Comparison of ENCODE assay signal across 1 cellular context in the genomic region with DNA sequence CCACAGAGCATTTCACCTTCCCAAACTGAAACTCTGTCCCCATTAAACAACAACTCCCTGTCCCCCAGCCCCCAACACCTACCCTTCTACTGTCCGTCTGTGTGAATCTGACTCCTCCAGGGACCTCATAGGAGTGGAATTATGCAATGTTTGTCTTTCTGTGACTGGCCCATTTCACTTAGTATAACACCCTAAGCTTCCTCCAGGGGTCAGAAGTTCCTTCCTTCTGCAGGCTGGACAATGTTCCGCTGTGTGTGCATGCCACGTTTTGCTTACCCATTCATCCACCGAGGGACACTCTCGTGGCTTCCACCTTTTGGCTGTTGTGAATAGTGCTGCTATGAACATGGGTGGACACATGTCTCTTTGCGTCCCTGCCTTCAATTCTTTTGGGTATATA.
TF ChIP-seq lines count a peak whose summit lies in the region.

No MANE protein-coding gene starts in this region.

TF ChIP-seq in K562, 482 proteins besides CTCF, POLR2A, EP300 and RAD21 (continued from another document):
- TF ChIP-seq, protein P1, sequence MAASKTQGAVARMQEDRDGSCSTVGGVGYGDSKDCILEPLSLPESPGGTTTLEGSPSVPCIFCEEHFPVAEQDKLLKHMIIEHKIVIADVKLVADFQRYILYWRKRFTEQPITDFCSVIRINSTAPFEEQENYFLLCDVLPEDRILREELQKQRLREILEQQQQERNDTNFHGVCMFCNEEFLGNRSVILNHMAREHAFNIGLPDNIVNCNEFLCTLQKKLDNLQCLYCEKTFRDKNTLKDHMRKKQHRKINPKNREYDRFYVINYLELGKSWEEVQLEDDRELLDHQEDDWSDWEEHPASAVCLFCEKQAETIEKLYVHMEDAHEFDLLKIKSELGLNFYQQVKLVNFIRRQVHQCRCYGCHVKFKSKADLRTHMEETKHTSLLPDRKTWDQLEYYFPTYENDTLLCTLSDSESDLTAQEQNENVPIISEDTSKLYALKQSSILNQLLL (CRISPR knock-in tag; IDR thresholded peaks at IDR 0.05; ENCODE audit: borderline replicate concordance), result no peak
- no peak for TF ChIP-seq TFAM (CRISPR knock-in tag; conservative IDR thresholded peaks at IDR 0.05)
- TF ChIP-seq HDAC8 (tag; IDR thresholded peaks at IDR 0.05), result no peak
- TF ChIP-seq, protein P2, sequence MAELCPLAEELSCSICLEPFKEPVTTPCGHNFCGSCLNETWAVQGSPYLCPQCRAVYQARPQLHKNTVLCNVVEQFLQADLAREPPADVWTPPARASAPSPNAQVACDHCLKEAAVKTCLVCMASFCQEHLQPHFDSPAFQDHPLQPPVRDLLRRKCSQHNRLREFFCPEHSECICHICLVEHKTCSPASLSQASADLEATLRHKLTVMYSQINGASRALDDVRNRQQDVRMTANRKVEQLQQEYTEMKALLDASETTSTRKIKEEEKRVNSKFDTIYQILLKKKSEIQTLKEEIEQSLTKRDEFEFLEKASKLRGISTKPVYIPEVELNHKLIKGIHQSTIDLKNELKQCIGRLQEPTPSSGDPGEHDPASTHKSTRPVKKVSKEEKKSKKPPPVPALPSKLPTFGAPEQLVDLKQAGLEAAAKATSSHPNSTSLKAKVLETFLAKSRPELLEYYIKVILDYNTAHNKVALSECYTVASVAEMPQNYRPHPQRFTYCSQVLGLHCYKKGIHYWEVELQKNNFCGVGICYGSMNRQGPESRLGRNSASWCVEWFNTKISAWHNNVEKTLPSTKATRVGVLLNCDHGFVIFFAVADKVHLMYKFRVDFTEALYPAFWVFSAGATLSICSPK (IDR thresholded peaks at IDR 0.05; ENCODE audit: borderline replicate concordance), result no peak
- peak in 1 of 2 experiments; percentile 75; a peak in 2 of 4 replicates for TF ChIP-seq FOXA3 (CRISPR knock-in tag; conservative IDR thresholded peaks at IDR 0.05 in 1 of 2, IDR thresholded peaks at IDR 0.05 in 1 of 2)
- TF ChIP-seq, protein P3, sequence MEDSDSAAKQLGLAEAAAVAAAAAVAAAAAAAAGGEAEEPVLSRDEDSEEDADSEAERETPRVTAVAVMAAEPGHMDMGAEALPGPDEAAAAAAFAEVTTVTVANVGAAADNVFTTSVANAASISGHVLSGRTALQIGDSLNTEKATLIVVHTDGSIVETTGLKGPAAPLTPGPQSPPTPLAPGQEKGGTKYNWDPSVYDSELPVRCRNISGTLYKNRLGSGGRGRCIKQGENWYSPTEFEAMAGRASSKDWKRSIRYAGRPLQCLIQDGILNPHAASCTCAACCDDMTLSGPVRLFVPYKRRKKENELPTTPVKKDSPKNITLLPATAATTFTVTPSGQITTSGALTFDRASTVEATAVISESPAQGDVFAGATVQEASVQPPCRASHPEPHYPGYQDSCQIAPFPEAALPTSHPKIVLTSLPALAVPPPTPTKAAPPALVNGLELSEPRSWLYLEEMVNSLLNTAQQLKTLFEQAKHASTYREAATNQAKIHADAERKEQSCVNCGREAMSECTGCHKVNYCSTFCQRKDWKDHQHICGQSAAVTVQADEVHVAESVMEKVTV (CRISPR knock-in tag; IDR thresholded peaks at IDR 0.05), result 0 out of 2 replicates have a peak, but pooled peaks have one; percentile 22
- TF ChIP-seq ZNF778 (CRISPR knock-in tag; IDR thresholded peaks at IDR 0.05), result no peak
- no peak for TF ChIP-seq ZNF584 (CRISPR knock-in tag; IDR thresholded peaks at IDR 0.05; ENCODE audit: low read depth)
- TF ChIP-seq ZNF431 (CRISPR knock-in tag; IDR thresholded peaks at IDR 0.05), result no peak
